Comparison of ENCODE assay signal across 8 cellular contexts in the genomic region with DNA sequence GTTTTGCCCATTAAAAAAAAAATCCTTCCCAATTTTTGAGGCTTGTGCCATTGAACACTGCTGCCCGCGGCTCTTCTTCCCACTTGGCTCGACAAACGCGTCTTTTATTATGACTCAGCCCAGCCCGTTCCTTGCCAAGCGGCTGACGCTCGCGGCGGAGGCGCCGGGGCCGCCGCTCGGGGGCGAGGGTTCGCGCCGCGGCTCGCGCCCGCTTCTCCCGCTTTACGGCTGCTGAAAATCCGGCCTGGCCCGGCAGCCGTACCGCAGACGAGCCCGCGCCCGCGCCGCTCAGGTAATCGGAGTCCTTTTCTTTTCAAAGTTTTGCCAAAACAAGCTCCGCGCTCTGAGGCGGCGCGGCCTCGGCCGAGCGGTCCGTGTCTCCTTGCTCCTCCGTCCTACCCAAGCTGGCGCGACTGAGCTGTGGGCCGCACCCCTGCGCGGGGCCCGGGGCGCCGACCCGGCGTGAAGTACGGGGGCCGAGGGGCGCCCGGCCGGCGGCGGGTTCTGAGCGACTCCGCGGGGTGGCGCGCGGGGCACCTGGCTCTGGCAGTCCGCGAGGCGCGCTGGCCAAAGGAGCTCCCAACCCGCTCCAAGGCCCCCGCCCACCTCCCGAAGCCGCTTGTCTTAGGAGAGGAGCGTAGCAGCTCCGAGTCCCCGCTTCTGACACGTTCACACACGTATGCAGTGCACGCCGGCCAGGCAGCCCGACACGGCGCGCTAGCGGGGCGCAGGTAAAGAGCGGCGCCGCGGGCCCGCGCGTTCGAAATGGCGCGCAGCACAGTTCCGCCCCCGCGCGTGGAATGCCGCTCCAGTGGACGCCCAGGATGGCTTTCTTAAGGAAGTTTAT.
DNase-seq lines count a peak whose midpoint lies in the region; ATAC-seq and TF ChIP-seq lines count a peak whose summit lies in the region.

No MANE protein-coding gene starts in this region.

- CTCF ChIA-PET in activated CD8-positive, alpha-beta memory T cell treated with anti-CD3 and anti-CD28 coated beads, Interleukin-2, amount 10 ng/mL, durations not matched to agents 7 days and 5 days (lab: Charles Lee): no interaction called here

- H3K9me3 ChIP-seq in BLaER1 treated with 17β-estradiol and CSF1 and Interleukin-3, amounts not matched to agents 10 nM and 100 nM (replicated peaks in 1 of 11): no peaks in the 10 kb centered on the region

- peaks cover 0 to 37% (median 9%) of the 10 kb centered on the region in 11 experiments; a peak in 11 of 22 replicates for H3K27me3 ChIP-seq in BLaER1 treated with 17β-estradiol and CSF1 and Interleukin-3, amounts not matched to agents 10 nM and 100 nM

- peak overlapping the region; percentile 82 to 97 (median 89) for H3K9ac ChIP-seq in BLaER1 treated with 17β-estradiol and CSF1 and Interleukin-3, amounts not matched to agents 10 nM and 100 nM

- peaks cover 18 to 38% (median 24%) of the 10 kb centered on the region in 10 experiments for H3K4me1 ChIP-seq in BLaER1 treated with 17β-estradiol and CSF1 and Interleukin-3, amounts not matched to agents 10 nM and 100 nM

- no peaks in the 10 kb centered on the region for H3K36me3 ChIP-seq in BLaER1 treated with 17β-estradiol and CSF1 and Interleukin-3, amounts not matched to agents 10 nM and 100 nM

- peak overlapping the region; percentile 80 to 94 (median 87) for H3K27ac ChIP-seq in BLaER1 treated with 17β-estradiol and CSF1 and Interleukin-3, amounts not matched to agents 10 nM and 100 nM

- H3K9me3 Mint-ChIP-seq in activated CD8-positive, alpha-beta memory T cell treated with anti-CD3 and anti-CD28 coated beads, Interleukin-2, amount 10 ng/mL, durations not matched to agents 7 days and 5 days (ENCODE audit: low read depth): no peaks in the 10 kb centered on the region

- DNase-seq in NCI-H510A treated with DMSO at 0.1 percent for 48 hours (lab: John Stamatoyannopoulos, UW) (peak; percentile 81), epithelial cell of proximal tubule (ENCODE audit: low read depth) (peak; percentile 33), middle frontal gyrus (ENCODE audit: extremely low spot score, low spot score) (peak; percentile 83)
- peak; percentile 46 for DNase-seq in activated CD8-positive, alpha-beta memory T cell treated with anti-CD3 and anti-CD28 coated beads, Interleukin-2, amount 10 ng/mL, durations not matched to agents 7 days and 5 days
- peak; percentile 41 to 57 for DNase-seq in stimulated activated CD8-positive, alpha-beta memory T cell treated with anti-CD3 and anti-CD28 coated beads, Interleukin-15, amount 100 ng/mL, for 48 hours (ENCODE audit: low read depth in 2 of 2)

- peaks cover 0 to 5% (median 0%) of the 10 kb centered on the region in 11 experiments; a peak in 2 of 22 replicates for H4K20me1 ChIP-seq in BLaER1 treated with 17β-estradiol and CSF1 and Interleukin-3, amounts not matched to agents 10 nM and 100 nM

- H3K27ac Mint-ChIP-seq in activated CD8-positive, alpha-beta memory T cell treated with anti-CD3 and anti-CD28 coated beads, Interleukin-2, amount 10 ng/mL, durations not matched to agents 7 days and 5 days: no peak overlapping the region

- H3K4me1 Mint-ChIP-seq in activated CD8-positive, alpha-beta memory T cell treated with anti-CD3 and anti-CD28 coated beads, Interleukin-2, amount 10 ng/mL, durations not matched to agents 7 days and 5 days: peaks cover 7% of the 10 kb centered on the region

- peaks cover 1% of the 10 kb centered on the region for H3K36me3 Mint-ChIP-seq in activated CD8-positive, alpha-beta memory T cell treated with anti-CD3 and anti-CD28 coated beads, Interleukin-2, amount 10 ng/mL, durations not matched to agents 7 days and 5 days

- no peak for TF ChIP-seq CTCF in epithelial cell of proximal tubule (conservative IDR thresholded peaks at IDR 0.05; ENCODE audit: low read depth, low read length)

- H3K27me3 Mint-ChIP-seq in activated CD8-positive, alpha-beta memory T cell treated with anti-CD3 and anti-CD28 coated beads, Interleukin-2, amount 10 ng/mL, durations not matched to agents 7 days and 5 days: peaks cover 26% of the 10 kb centered on the region

- ATAC-seq in GM19351 (IDR thresholded peaks at IDR 0.05; ENCODE audit: unreplicated experiment): peak; percentile 68
- peak; percentile 66 for ATAC-seq in HG03469 (IDR thresholded peaks at IDR 0.05; ENCODE audit: unreplicated experiment)
- ATAC-seq in activated CD8-positive, alpha-beta memory T cell treated with anti-CD3 and anti-CD28 coated beads, Interleukin-2, amount 10 ng/mL, durations not matched to agents 7 days and 5 days: peak; percentile 74

- H3K4me3 Mint-ChIP-seq in activated CD8-positive, alpha-beta memory T cell treated with anti-CD3 and anti-CD28 coated beads, Interleukin-2, amount 10 ng/mL, durations not matched to agents 7 days and 5 days: peak overlapping the region; percentile 46

- H3K4me3 ChIP-seq in BLaER1 treated with 17β-estradiol and CSF1 and Interleukin-3, amounts not matched to agents 10 nM and 100 nM: peak overlapping the region; percentile 74 to 93 (median 82)
- peak overlapping the region; percentile 68 for H3K4me3 ChIP-seq in epithelial cell of proximal tubule (ENCODE audit: low read depth, low read length)

- peak overlapping the region; percentile 70 to 96 (median 89) for H3K4me2 ChIP-seq in BLaER1 treated with 17β-estradiol and CSF1 and Interleukin-3, amounts not matched to agents 10 nM and 100 nM

Comparison
In these comparisons a context has a peak if more than half of its experiments do, and no peak if none do; other contexts are left out.
1. Peak in every context shown above with its lines: DNase-seq, ATAC-seq, H3K4me3 ChIP-seq and H3K27ac ChIP-seq.
2. DNase-seq: peak in every context shown above with its lines; median percentile 83 in middle frontal gyrus; 81 in NCI-H510A treated with DMSO at 0.1 percent for 48 hours; 49 in stimulated activated CD8-positive, alpha-beta memory T cell treated with anti-CD3 and anti-CD28 coated beads, Interleukin-15, amount 100 ng/mL, for 48 hours; 46 in activated CD8-positive, alpha-beta memory T cell treated with anti-CD3 and anti-CD28 coated beads, Interleukin-2, amount 10 ng/mL, durations not matched to agents 7 days and 5 days; 33 in epithelial cell of proximal tubule.